In genomic region chr16:66750279-66751134, GRCh38 we compare ENCODE assay signal across 8 cellular contexts. TPM values are rescaled to one million over a fixed set of nuclear protein-coding genes. Genes with fewer than 3 reads are reported as not detected.
A peak's percentile ranks its signal among the peaks of the same experiment; 100 is the strongest.
DNase-seq lines count a peak whose midpoint lies in the region; ATAC-seq and TF ChIP-seq lines count a peak whose summit lies in the region.

No MANE protein-coding gene starts in this region.

- TF ChIP-seq CTCF in LNCaP clone FGC (IDR thresholded peaks at IDR 0.05; ENCODE audit: control insufficient read depth, extremely low read depth, insufficient read depth), result no peak
- no peak for TF ChIP-seq CTCF in chondrocyte (IDR thresholded peaks at IDR 0.05)

- ATAC-seq in GM18498 (IDR thresholded peaks at IDR 0.05; ENCODE audit: unreplicated experiment) (peak; percentile 6), GM18502 (IDR thresholded peaks at IDR 0.05; ENCODE audit: poor library complexity, unreplicated experiment) (no peak), GM19455 (IDR thresholded peaks at IDR 0.05; ENCODE audit: unreplicated experiment) (no peak)

- no peaks in the 10 kb centered on the region for H3K27me3 ChIP-seq in muscle layer of colon (ENCODE audit: control insufficient read depth in 1 of 2, insufficient read depth in 2 of 2, low read length in 2 of 2)

- H3K4me1 Mint-ChIP-seq in chondrocyte (ENCODE audit: low read depth), result peaks cover 42% of the 10 kb centered on the region

- peak overlapping the region; percentile 99 for H3K9ac ChIP-seq in muscle layer of colon (ENCODE audit: low read length)

- H3K4me1 ChIP-seq in muscle layer of colon (ENCODE audit: insufficient read depth, low read length), result peaks cover 27% of the 10 kb centered on the region

- H3K27ac ChIP-seq in muscle layer of colon (ENCODE audit: low read depth, low read length), result peak overlapping the region; percentile 88

- H3K4me3 ChIP-seq in LNCaP clone FGC (ENCODE audit: low read depth, low read length) (peak overlapping the region; percentile 97), muscle layer of colon (ENCODE audit: low read depth in 1 of 2, low read length in 2 of 2) (peak overlapping the region; percentile 82 to 94)

- H3K27ac Mint-ChIP-seq in chondrocyte (ENCODE audit: unreplicated experiment), result peak overlapping the region; percentile 87

- H3K4me3 Mint-ChIP-seq in chondrocyte (ENCODE audit: unreplicated experiment), result peak overlapping the region; percentile 97

- H3K9me3 ChIP-seq in muscle layer of colon (ENCODE audit: low read length), result no peaks in the 10 kb centered on the region

- no peak for DNase-seq in LNCaP clone FGC (ENCODE audit: low read depth)
- DNase-seq in chondrocyte (ENCODE audit: low spot score), result no peak
- no peak for DNase-seq in NCI-H187 treated with DMSO at 0.1 percent for 48 hours (lab: John Stamatoyannopoulos, UW)
- DNase-seq in occipital lobe (lab: John Stamatoyannopoulos, UW), result no peak

- H3K36me3 Mint-ChIP-seq in chondrocyte (ENCODE audit: low read depth), result peaks cover 13% of the 10 kb centered on the region

- no peaks in the 10 kb centered on the region for H3K27me3 Mint-ChIP-seq in chondrocyte (ENCODE audit: low read depth)

- peaks cover 40% of the 10 kb centered on the region for H3K36me3 ChIP-seq in muscle layer of colon (ENCODE audit: insufficient read depth, low read length)

- H3K9me3 Mint-ChIP-seq in chondrocyte (ENCODE audit: low read depth), result no peaks in the 10 kb centered on the region

RNA-seq across cellular contexts. Expression of gene DYNC1LI2, which starts 0.9 kb away (rescaled TPM):
- total RNA-seq in chondrocyte (144 to 153 TPM (median 147 TPM) in 3 replicates), occipital lobe (175 TPM)

RNA-seq across cellular contexts. Expression of gene TERB1, which starts 50.9 kb away (rescaled TPM):
- total RNA-seq in chondrocyte, result not detected in 3 replicates
- 0.31 TPM for total RNA-seq in occipital lobe

RNA-seq across cellular contexts. Expression of gene CMTM4, which starts 54.0 kb away (rescaled TPM):
- total RNA-seq in chondrocyte (30.1 to 32.5 TPM (median 31.5 TPM) in 3 replicates), occipital lobe (70.7 TPM)
